In genomic region chr2:200809506-200810251, GRCh38 we compare ENCODE assay signal across 1 cellular context.
TF ChIP-seq lines count a peak whose summit lies in the region.

No MANE protein-coding gene starts in this region.

TF ChIP-seq in HCT116, 20 proteins besides CTCF, POLR2A, EP300 and RAD21 (continued from another document):
- TF ChIP-seq SP1 (IDR thresholded peaks at IDR 0.05; ENCODE audit: low read depth) (no peak), ZFX (IDR thresholded peaks at IDR 0.05) (no peak), CBX3 (IDR thresholded peaks at IDR 0.05; ENCODE audit: low read depth) (no peak), TCF7L2 (IDR thresholded peaks at IDR 0.05; ENCODE audit: borderline replicate concordance, extremely low read depth, insufficient read depth, insufficient read length) (no peak), EGR1 (IDR thresholded peaks at IDR 0.05; ENCODE audit: low read depth) (no peak), ZBTB33 (IDR thresholded peaks at IDR 0.05; ENCODE audit: extremely low read depth, insufficient replicate concordance, low read length) (no peak), EZH2 (IDR thresholded peaks at IDR 0.05) (no peak), SIN3A (IDR thresholded peaks at IDR 0.05; ENCODE audit: low read depth) (no peak), MAX (IDR thresholded peaks at IDR 0.05) (no peak)
